Comparison of ENCODE assay signal across 25 cellular contexts in genomic region chr17:69144621-69145255, GRCh38. TPM values are rescaled to one million over a fixed set of nuclear protein-coding genes. Genes with fewer than 3 reads are reported as not detected.
DNase-seq lines count a peak whose midpoint lies in the region; ATAC-seq and TF ChIP-seq lines count a peak whose summit lies in the region.
"Had no signal": no experiment of that assay in that cellular context is flagged by ENCODE, and none has a peak within 500 bp of the region (broad histone marks: within the 10 kb centered on the region; RNA-seq: fewer than 3 reads in every experiment).

No MANE protein-coding gene starts in this region.

- no peak overlapping the region for H3K4me2 ChIP-seq in fibroblast of lung (ENCODE audit: extremely low read depth, insufficient read depth, low read length)

- H3K27ac ChIP-seq in left ventricle myocardium inferior (replicated peaks) (peak overlapping the region; percentile 78), fibroblast of lung (ENCODE audit: insufficient read depth, low read length) (no peak overlapping the region)
- H3K27ac ChIP-seq: HL-60, Peyer's patch, SJCRH30 had no signal

- peak overlapping the region; percentile 14 for H2AFZ ChIP-seq in fibroblast of lung (ENCODE audit: low read length)

- DNase-seq in left ventricle myocardium inferior (no peak), left cardiac atrium (no peak), adipocyte (ENCODE audit: low read depth) (peak; percentile 9), fibroblast of lung (ENCODE audit: low read depth in 2 of 2) (no peak), NCI-H2107 (lab: John Stamatoyannopoulos, UW) (no peak), OCI-M1 (lab: John Stamatoyannopoulos, UW) (no peak)
- DNase-seq: 8988T; AML-193; C1 segment of cervical spinal cord; CD8-positive, alpha-beta T cell; DMS153; H7; HFFc6; KG1; NCI-H1092 treated with DMSO at 0.1 percent for 48 hours; NCI-H1436 treated with DMSO at 0.1 percent for 48 hours; NCI-H1930; NCI-H2227 treated with DMSO at 0.1 percent for 48 hours; NCI-H510A treated with DMSO at 0.1 percent for 48 hours; NCI-H748 treated with DMSO at 0.1 percent for 48 hours; Peyer's patch; SJCRH30 had no signal

- ATAC-seq in left cardiac atrium (no peak), GM18870 (IDR thresholded peaks at IDR 0.05; ENCODE audit: unreplicated experiment) (no peak)
- ATAC-seq: CD8-positive, alpha-beta T cell had no signal

- no peaks in the 10 kb centered on the region for H3K27me3 ChIP-seq in left ventricle myocardium inferior (ENCODE audit: low read depth)
- no peaks in the 10 kb centered on the region for H3K27me3 ChIP-seq in adipocyte (replicated peaks; ENCODE audit: control insufficient read depth, insufficient read depth, low read length)
- no peaks in the 10 kb centered on the region for H3K27me3 ChIP-seq in fibroblast of lung (ENCODE audit: control insufficient read depth, insufficient read depth, low read length)
- H3K27me3 ChIP-seq: Peyer's patch had no signal

- no peaks in the 10 kb centered on the region for H3K79me2 ChIP-seq in fibroblast of lung (ENCODE audit: control insufficient read depth, insufficient read depth, low read length)

- no peaks in the 10 kb centered on the region for H3K9me3 ChIP-seq in left ventricle myocardium inferior (replicated peaks)
- H3K9me3 ChIP-seq in adipocyte (ENCODE audit: control insufficient read depth, low read length) = no peaks in the 10 kb centered on the region
- no peaks in the 10 kb centered on the region for H3K9me3 ChIP-seq in fibroblast of lung (ENCODE audit: control insufficient read depth, insufficient read depth, low read depth, low read length)
- H3K9me3 ChIP-seq: Peyer's patch, SJCRH30 had no signal

- H3K36me3 ChIP-seq in left ventricle myocardium inferior = peaks cover 10% of the 10 kb centered on the region
- H3K36me3 ChIP-seq in adipocyte (ENCODE audit: control insufficient read depth, insufficient read depth, low read length, severe bottlenecking) = no peaks in the 10 kb centered on the region
- no peaks in the 10 kb centered on the region for H3K36me3 ChIP-seq in fibroblast of lung (ENCODE audit: control insufficient read depth, insufficient read depth, low read length)
- H3K36me3 ChIP-seq: SJCRH30 had no signal

- intact Hi-C loops in left ventricle myocardium inferior (cut with micrococcal nuclease) (no loop called here), left cardiac atrium (cut with DNase I) (no loop called here)

- no peak for TF ChIP-seq CTCF in left ventricle myocardium inferior (IDR thresholded peaks at IDR 0.05; ENCODE audit: borderline replicate concordance)
- no peak for TF ChIP-seq CTCF in fibroblast of lung (conservative IDR thresholded peaks at IDR 0.05 in 1 of 2, IDR thresholded peaks at IDR 0.05 in 1 of 2; ENCODE audit: low read depth in 1 of 2, low read length in 2 of 2)

- H3K4me3 ChIP-seq in left ventricle myocardium inferior (no peak overlapping the region), adipocyte (ENCODE audit: low read length) (peak overlapping the region; percentile 0), fibroblast of lung (replicated peaks in 1 of 4; ENCODE audit: control extremely low read depth in 1 of 4, insufficient read depth in 1 of 4, low read depth in 3 of 4, low read length in 4 of 4) (no peak overlapping the region)
- H3K4me3 ChIP-seq: Peyer's patch, SJCRH30 had no signal

- H3K9ac ChIP-seq in adipocyte (ENCODE audit: low read length) (no peak overlapping the region), fibroblast of lung (ENCODE audit: insufficient read depth, low read length) (no peak overlapping the region)

- H3K4me1 ChIP-seq in left ventricle myocardium inferior (no peaks in the 10 kb centered on the region), adipocyte (ENCODE audit: control insufficient read depth, insufficient read depth, low read length) (peaks cover 50% of the 10 kb centered on the region), fibroblast of lung (ENCODE audit: control insufficient read depth, extremely low read depth, insufficient read depth, low read length) (peaks cover 2% of the 10 kb centered on the region)
- H3K4me1 ChIP-seq: Peyer's patch, SJCRH30 had no signal

- no peaks in the 10 kb centered on the region for H4K20me1 ChIP-seq in fibroblast of lung (ENCODE audit: control insufficient read depth, extremely low read depth, insufficient read depth, low read length)

RNA-seq across cellular contexts. Expression of gene ABCA6, which starts 3.0 kb away (rescaled TPM):
- total RNA-seq in left ventricle myocardium inferior (18.5 TPM), left cardiac atrium (10 to 100 TPM; 30.6 to 42.2 TPM), fibroblast of lung (12.9 and 23.1 TPM in 2 replicates)
- polyA plus RNA-seq in fibroblast of lung = 4.2 and 4.3 TPM in 2 replicates
- 2.7 and 2.9 TPM in 2 replicates for polyA plus RNA-seq in fibroblast of lung (2012)
- polyA minus RNA-seq in fibroblast of lung (ENCODE audit: low replicate concordance) = 0.43 and 0.82 TPM in 2 replicates
- total RNA-seq: H7, HT-29, SJCRH30 had no signal
